ENCODE assay signal across 8 cellular contexts in genomic region chr14:59918824-59919581, GRCh38. TPM values are rescaled to one million over a fixed set of nuclear protein-coding genes. Genes with fewer than 3 reads are reported as not detected.
DNase-seq lines count a peak whose midpoint lies in the region; ATAC-seq and TF ChIP-seq lines count a peak whose summit lies in the region.

No MANE protein-coding gene starts in this region.

- H3K4me2 ChIP-seq in BLaER1 = peak overlapping the region; percentile 62

- H3K4me1 ChIP-seq in BLaER1 (no peaks in the 10 kb centered on the region), urinary bladder (ENCODE audit: insufficient read depth) (no peaks in the 10 kb centered on the region)

- no peaks in the 10 kb centered on the region for H3K9me3 Mint-ChIP-seq in T-cell
- H3K9me3 Mint-ChIP-seq in endothelial cell (ENCODE audit: unreplicated experiment) = no peaks in the 10 kb centered on the region

- peak; percentile 26 to 66 for DNase-seq in Kasumi-1 (lab: John Stamatoyannopoulos, UW)
- peak in 2 of 34 experiments; percentile 0 to 3 for DNase-seq in T-cell
- DNase-seq in endothelial cell (ENCODE audit: low spot score) = peak; percentile 28
- DNase-seq in midbrain (lab: John Stamatoyannopoulos, UW) = peak; percentile 51

- H3K36me3 Mint-ChIP-seq in T-cell (no peaks in the 10 kb centered on the region), endothelial cell (ENCODE audit: low read depth, unreplicated experiment) (no peaks in the 10 kb centered on the region)

- 1% methylated on average over 19 of the region's 19 CpGs for WGBS in urinary bladder

- H3K4me1 Mint-ChIP-seq in T-cell = peaks cover 0 to 10% (median 9%) of the 10 kb centered on the region in 3 donors
- H3K4me1 Mint-ChIP-seq in endothelial cell (ENCODE audit: unreplicated experiment) = no peaks in the 10 kb centered on the region

- POLR2A ChIA-PET in T-cell (lab: Charles Lee) = interaction anchor here in 1 of 2 donors (0.7 kb wide), 1 partner anchor 99 kb away, joined by 3 read pairs; no protein-coding TSS in a partner anchor

- TF ChIP-seq CTCF in endothelial cell (IDR thresholded peaks at IDR 0.05; ENCODE audit: unreplicated experiment) = peak; percentile 72

- H3K27me3 Mint-ChIP-seq in T-cell (peaks cover 26 to 57% of the 10 kb centered on the region in 2 donors), endothelial cell (ENCODE audit: unreplicated experiment) (no peaks in the 10 kb centered on the region)

- ATAC-seq in GM18517 (IDR thresholded peaks at IDR 0.05; ENCODE audit: unreplicated experiment) = peak; percentile 48
- peak in 3 of 4 experiments; percentile 45 to 60 (median 56) for ATAC-seq in T-cell (replicated peaks in 1 of 4)
- ATAC-seq in HG03139 (IDR thresholded peaks at IDR 0.05; ENCODE audit: unreplicated experiment) = no peak

- H3K27ac ChIP-seq in BLaER1 = no peak overlapping the region
- no peak overlapping the region for H3K27ac ChIP-seq in urinary bladder (ENCODE audit: low read depth)

- H3K4me3 Mint-ChIP-seq in T-cell (peak overlapping the region; percentile 69 to 76 (median 70)), endothelial cell (ENCODE audit: unreplicated experiment) (peak overlapping the region; percentile 88)

- CTCF ChIA-PET in T-cell (lab: Charles Lee) = no interaction called here

- no peak overlapping the region for H3K27ac Mint-ChIP-seq in T-cell
- peak overlapping the region; percentile 69 for H3K27ac Mint-ChIP-seq in endothelial cell (ENCODE audit: unreplicated experiment)

- H3K9me3 ChIP-seq in BLaER1 = no peaks in the 10 kb centered on the region

- peaks cover 7% of the 10 kb centered on the region; the same call in 1 of the 2 replicates for H3K27me3 ChIP-seq in BLaER1

- H3K4me3 ChIP-seq in BLaER1 (peak overlapping the region; percentile 61), urinary bladder (ENCODE audit: low read depth, low read length) (peak overlapping the region; percentile 34)

- H3K36me3 ChIP-seq in BLaER1 (no peaks in the 10 kb centered on the region), urinary bladder (ENCODE audit: insufficient read depth) (no peaks in the 10 kb centered on the region)

- no peaks in the 10 kb centered on the region for H4K20me1 ChIP-seq in BLaER1

- H3K9ac ChIP-seq in BLaER1 = no peak overlapping the region

RNA-seq across cellular contexts. Expression of gene LRRC9, which starts 0.9 kb away (rescaled TPM):
- total RNA-seq in T-cell (not detected), endothelial cell (ENCODE audit: unreplicated experiment) (0.38 TPM), urinary bladder (0.21 TPM)
- polyA plus RNA-seq in urinary bladder = 0.01 TPM

RNA-seq across cellular contexts. Expression of gene RTN1, which starts 48.4 kb away (rescaled TPM):
- total RNA-seq in T-cell = under 1 TPM in 1 of 5 donors, not detected in 4; 0.25 TPM
- 2.1 TPM for total RNA-seq in endothelial cell (ENCODE audit: unreplicated experiment)
- 13.9 TPM for total RNA-seq in urinary bladder
- polyA plus RNA-seq in urinary bladder = 6.3 TPM
